ENCODE assay signal across 16 cellular contexts in genomic region chr7:17598846-17599245, GRCh38.
DNase-seq lines count a peak whose midpoint lies in the region; ATAC-seq and TF ChIP-seq lines count a peak whose summit lies in the region.
"Had no signal": no experiment of that assay in that cellular context is flagged by ENCODE, and none has a peak within 500 bp of the region (broad histone marks: within the 10 kb centered on the region; RNA-seq: fewer than 3 reads in every experiment).

No MANE protein-coding gene starts in this region.

- no peak overlapping the region for H3K4me3 ChIP-seq in AG10803 (ENCODE audit: low read length)
- H3K4me3 ChIP-seq in fibroblast of mammary gland (ENCODE audit: control insufficient read depth, low read depth, low read length) = no peak overlapping the region
- H3K4me3 ChIP-seq: dorsolateral prefrontal cortex, SJCRH30 had no signal

- no peak for TF ChIP-seq CTCF in AG10803 (conservative IDR thresholded peaks at IDR 0.05; ENCODE audit: low read length)
- TF ChIP-seq CTCF in fibroblast of mammary gland (conservative IDR thresholded peaks at IDR 0.05; ENCODE audit: control insufficient read depth, insufficient read depth, low read depth, low read length) = no peak

- ATAC-seq in HG03432 (IDR thresholded peaks at IDR 0.05; ENCODE audit: unreplicated experiment) (no peak), GM19467 (IDR thresholded peaks at IDR 0.05; ENCODE audit: unreplicated experiment) (no peak)
- ATAC-seq: CD8-positive, alpha-beta T cell; left ventricle myocardium superior had no signal

- peak; percentile 22 for DNase-seq in AG10803 (ENCODE audit: low read depth)
- DNase-seq in LHCN-M2 (ENCODE audit: low read depth) = peak; percentile 57
- DNase-seq in NCI-H748 treated with DMSO at 0.1 percent for 48 hours (lab: John Stamatoyannopoulos, UW) = peak; percentile 23
- DNase-seq in fibroblast of mammary gland (ENCODE audit: low read depth) = peak; percentile 41
- no peak for DNase-seq in pons (ENCODE audit: low spot score)
- DNase-seq in stimulated activated CD8-positive, alpha-beta memory T cell treated with anti-CD3 and anti-CD28 coated beads, Interleukin-4, amount 100 ng/mL, for 48 hours = no peak
- DNase-seq: activated CD4-positive, alpha-beta T cell treated with anti-CD3 and anti-CD28 coated beads for 4 hours; activated naive CD4-positive, alpha-beta T cell treated with anti-CD3 and anti-CD28 coated beads, Interleukin-2, amount 10 ng/mL, durations not matched to agents 7 days and 5 days; brain microvascular endothelial cell; CD8-positive, alpha-beta T cell; dorsolateral prefrontal cortex; left ventricle myocardium superior; SJCRH30; stimulated activated naive CD4-positive, alpha-beta T cell treated with Interleukin-2 at 50 U/mL for 16 hours had no signal

Comparison
In these comparisons a context has a peak if more than half of its experiments do, and no peak if none do; other contexts are left out.
1. DNase-seq: peak in AG10803 (single experiment), LHCN-M2 (single experiment), NCI-H748 treated with DMSO at 0.1 percent for 48 hours (single experiment) and fibroblast of mammary gland (single experiment); none in pons (single experiment) and stimulated activated CD8-positive, alpha-beta memory T cell treated with anti-CD3 and anti-CD28 coated beads, Interleukin-4, amount 100 ng/mL, for 48 hours (single experiment).